Comparison of ENCODE assay signal across 27 cellular contexts in genomic region chr19:55689366-55690108, GRCh38. TPM values are rescaled to one million over a fixed set of nuclear protein-coding genes. Genes with fewer than 3 reads are reported as not detected.
DNase-seq lines count a peak whose midpoint lies in the region; ATAC-seq and TF ChIP-seq lines count a peak whose summit lies in the region.
"Had no signal": no experiment of that assay in that cellular context is flagged by ENCODE, and none has a peak within 500 bp of the region (broad histone marks: within the 10 kb centered on the region; RNA-seq: fewer than 3 reads in every experiment).

No MANE protein-coding gene starts in this region.

- no peak for TF ChIP-seq POLR2A in sigmoid colon (IDR thresholded peaks at IDR 0.05)

- H2AFZ ChIP-seq in hepatocyte: no peak overlapping the region
- H2AFZ ChIP-seq in mammary epithelial cell (ENCODE audit: low read depth, low read length): no peak overlapping the region
- H2AFZ ChIP-seq: GM23248 had no signal

- TF ChIP-seq CTCF in natural killer cell (IDR thresholded peaks at IDR 0.05) (no peak), hepatocyte (IDR thresholded peaks at IDR 0.05; ENCODE audit: poor library complexity) (no peak), sigmoid colon (IDR thresholded peaks at IDR 0.05) (no peak), mammary epithelial cell (conservative IDR thresholded peaks at IDR 0.05 in 1 of 2, IDR thresholded peaks at IDR 0.05 in 1 of 2; ENCODE audit: extremely low read depth in 1 of 2, insufficient read depth in 1 of 2, low read depth in 1 of 2, low read length in 2 of 2) (no peak), foreskin fibroblast (IDR thresholded peaks at IDR 0.05; ENCODE audit: low read depth, low read length) (no peak)

- peak overlapping the region; percentile 37 for H3K4me2 ChIP-seq in hepatocyte
- H3K4me2 ChIP-seq in mammary epithelial cell (ENCODE audit: insufficient read depth, low read depth, low read length): no peak overlapping the region
- H3K4me2 ChIP-seq: KMS-11 had no signal

- H3K79me2 ChIP-seq in hepatocyte: peaks cover 36% of the 10 kb centered on the region
- H3K79me2 ChIP-seq in mammary epithelial cell (ENCODE audit: insufficient read depth, low read length): peaks cover 41% of the 10 kb centered on the region

- H3K9me3 Mint-ChIP-seq in natural killer cell treated with Interleukin-12 subunit alpha and Interleukin-12 subunit beta and Interleukin-15 and Interleukin-18, amount 100 ng/mL, for 72 hours: no peaks in the 10 kb centered on the region
- no peaks in the 10 kb centered on the region for H3K9me3 Mint-ChIP-seq in natural killer cell
- H3K9me3 Mint-ChIP-seq: activated naive CD4-positive, alpha-beta T cell treated with anti-CD3 and anti-CD28 coated beads, Interleukin-2, amount 50 U/mL, for 72 hours; HFFc6; immature natural killer cell had no signal

- 98% methylated on average over 32 of the region's 35 CpGs for WGBS in hepatocyte (ENCODE audit: low lambda C conversion rate, missing lambda C conversion rate)
- WGBS in sigmoid colon, 2 donors: 75 to 92% methylated on average over 35 of the region's 35 CpGs
- 97% methylated on average over 12 of the region's 35 CpGs for WGBS in mammary epithelial cell (ENCODE audit: low coverage, missing lambda C conversion rate)

- dilution Hi-C loops in mammary epithelial cell (cut with HindIII; ENCODE audit: low sequenced_read_pairs): no loop called here

- no peaks in the 10 kb centered on the region for H3K9me3 ChIP-seq in hepatocyte (ENCODE audit: low read depth)
- H3K9me3 ChIP-seq in sigmoid colon: no peaks in the 10 kb centered on the region
- H3K9me3 ChIP-seq in mammary epithelial cell (replicated peaks; ENCODE audit: insufficient read depth, low read length): no peaks in the 10 kb centered on the region
- H3K9me3 ChIP-seq: esophagus squamous epithelium had no signal

- H3K27me3 Mint-ChIP-seq in natural killer cell treated with Interleukin-12 subunit alpha and Interleukin-12 subunit beta and Interleukin-15 and Interleukin-18, amount 100 ng/mL, for 72 hours: no peaks in the 10 kb centered on the region
- no peaks in the 10 kb centered on the region for H3K27me3 Mint-ChIP-seq in natural killer cell (ENCODE audit: low read depth in 2 of 2)

- no peaks in the 10 kb centered on the region for H3K27me3 ChIP-seq in hepatocyte
- no peaks in the 10 kb centered on the region for H3K27me3 ChIP-seq in sigmoid colon
- no peaks in the 10 kb centered on the region for H3K27me3 ChIP-seq in mammary epithelial cell (ENCODE audit: insufficient read depth, low read length)
- H3K27me3 ChIP-seq: esophagus squamous epithelium had no signal

- DNase-seq in natural killer cell treated with Interleukin-12 subunit alpha and Interleukin-12 subunit beta and Interleukin-15 and Interleukin-18, amount 100 ng/mL, for 72 hours (ENCODE audit: low spot score): peak; percentile 58
- no peak for DNase-seq in natural killer cell
- DNase-seq in hepatocyte (ENCODE audit: low spot score): no peak
- DNase-seq in sigmoid colon: peak; percentile 56
- no peak for DNase-seq in mammary epithelial cell
- no peak for DNase-seq in MV-4-11 (lab: John Stamatoyannopoulos, UW)
- no peak for DNase-seq in foreskin fibroblast
- DNase-seq: activated CD4-positive, alpha-beta T cell treated with anti-CD3 and anti-CD28 coated beads, Interleukin-2, amount 50 U/mL, for 4 hours; dermis blood vessel endothelial cell; esophagus squamous epithelium; GM23248; HFFc6; hippocampal formation; immature natural killer cell; NCI-H1436; NCI-H446; stimulated activated naive CD8-positive, alpha-beta T cell treated with anti-CD3 and anti-CD28 coated beads, Interleukin-15, Interleukin-2, amounts not matched to agents 100 U/mL and 50 U/mL, for 24 hours had no signal

- H3K27ac Mint-ChIP-seq in natural killer cell treated with Interleukin-12 subunit alpha and Interleukin-12 subunit beta and Interleukin-15 and Interleukin-18, amount 100 ng/mL, for 72 hours: no peak overlapping the region
- no peak overlapping the region for H3K27ac Mint-ChIP-seq in natural killer cell
- H3K27ac Mint-ChIP-seq: activated naive CD4-positive, alpha-beta T cell treated with anti-CD3 and anti-CD28 coated beads, Interleukin-2, amount 50 U/mL, for 72 hours; HFFc6 had no signal

- H3K9ac ChIP-seq in mammary epithelial cell (ENCODE audit: insufficient read depth, low read length): no peak overlapping the region
- H3K9ac ChIP-seq: GM23248, KMS-11 had no signal

- no peak for TF ChIP-seq EP300 in sigmoid colon (IDR thresholded peaks at IDR 0.05)

- ATAC-seq in natural killer cell treated with Interleukin-12 subunit alpha and Interleukin-12 subunit beta and Interleukin-15 and Interleukin-18, amount 100 ng/mL, for 72 hours: no peak
- no peak for ATAC-seq in natural killer cell
- ATAC-seq: activated naive CD4-positive, alpha-beta T cell treated with anti-CD3 and anti-CD28 coated beads, Interleukin-2, amount 50 U/mL, for 72 hours; left lobe of liver; stimulated activated naive CD8-positive, alpha-beta T cell treated with anti-CD3 and anti-CD28 coated beads, Interleukin-15, Interleukin-2, amounts not matched to agents 100 U/mL and 50 U/mL, for 24 hours had no signal

- H3K36me3 Mint-ChIP-seq in natural killer cell treated with Interleukin-12 subunit alpha and Interleukin-12 subunit beta and Interleukin-15 and Interleukin-18, amount 100 ng/mL, for 72 hours: no peaks in the 10 kb centered on the region
- H3K36me3 Mint-ChIP-seq in natural killer cell: no peaks in the 10 kb centered on the region
- H3K36me3 Mint-ChIP-seq: activated naive CD4-positive, alpha-beta T cell treated with anti-CD3 and anti-CD28 coated beads, Interleukin-2, amount 50 U/mL, for 72 hours had no signal

- H4K20me1 ChIP-seq in hepatocyte (ENCODE audit: insufficient read depth, poor library complexity, severe bottlenecking): peaks cover 13% of the 10 kb centered on the region
- no peaks in the 10 kb centered on the region for H4K20me1 ChIP-seq in mammary epithelial cell (ENCODE audit: insufficient read depth, low read length)

- no TSS peak for BruUV-seq in mammary epithelial cell (replicated peaks; lab: Mats Ljungman, UMichigan)

- H3K9me2 ChIP-seq in hepatocyte (replicated peaks; ENCODE audit: insufficient read depth): no peaks in the 10 kb centered on the region

- CTCF ChIA-PET in mammary epithelial cell (lab: Charles Lee; ENCODE audit: low non-redundant PET): no interaction called here

- H3K4me3 Mint-ChIP-seq in natural killer cell treated with Interleukin-12 subunit alpha and Interleukin-12 subunit beta and Interleukin-15 and Interleukin-18, amount 100 ng/mL, for 72 hours: no peak overlapping the region
- H3K4me3 Mint-ChIP-seq in natural killer cell: no peak overlapping the region
- H3K4me3 Mint-ChIP-seq: HFFc6, immature natural killer cell had no signal

- H3K27ac ChIP-seq in hepatocyte: peak overlapping the region; percentile 77
- no peak overlapping the region for H3K27ac ChIP-seq in sigmoid colon
- H3K27ac ChIP-seq in mammary epithelial cell (ENCODE audit: insufficient read depth, low read depth, low read length): no peak overlapping the region
- H3K27ac ChIP-seq: C4-2B, esophagus squamous epithelium, GM23248, KMS-11, SK-N-MC had no signal

- H3K4me3 ChIP-seq in hepatocyte (no peak overlapping the region), sigmoid colon (no peak overlapping the region), mammary epithelial cell (replicated peaks in 1 of 3; ENCODE audit: insufficient read depth in 1 of 3, low read depth in 2 of 3, low read length in 3 of 3) (no peak overlapping the region), foreskin fibroblast (ENCODE audit: low read depth in 1 of 2, low read length in 2 of 2) (no peak overlapping the region)
- H3K4me3 ChIP-seq: esophagus squamous epithelium, GM23248, SK-N-MC had no signal

- peaks cover 0 to 7% of the 10 kb centered on the region in 2 donors for H3K4me1 Mint-ChIP-seq in natural killer cell treated with Interleukin-12 subunit alpha and Interleukin-12 subunit beta and Interleukin-15 and Interleukin-18, amount 100 ng/mL, for 72 hours (ENCODE audit: low read depth in 2 of 2)
- peaks cover 0 to 17% of the 10 kb centered on the region in 2 donors for H3K4me1 Mint-ChIP-seq in natural killer cell

- no peaks in the 10 kb centered on the region for H3K36me3 ChIP-seq in hepatocyte (replicated peaks; ENCODE audit: insufficient read depth, low read depth)
- peaks cover 35 to 96% (median 63%) of the 10 kb centered on the region in 4 donors for H3K36me3 ChIP-seq in sigmoid colon
- peaks cover 10% of the 10 kb centered on the region for H3K36me3 ChIP-seq in mammary epithelial cell (ENCODE audit: insufficient read depth, low read length)

- in situ Hi-C loops in mammary epithelial cell (cut with MboI; ENCODE audit: low sequenced_read_pairs in 2 of 2): no loop called here

- H3K4me1 ChIP-seq in hepatocyte (ENCODE audit: insufficient read depth): peaks cover 12% of the 10 kb centered on the region
- peaks cover 0 to 7% (median 0%) of the 10 kb centered on the region in 4 donors for H3K4me1 ChIP-seq in sigmoid colon
- no peaks in the 10 kb centered on the region for H3K4me1 ChIP-seq in mammary epithelial cell (ENCODE audit: insufficient read depth, low read length)

- intact Hi-C loops in natural killer cell (cut with micrococcal nuclease) (no loop called here), sigmoid colon (cut with DNase I) (no loop called here), mammary epithelial cell (cut with micrococcal nuclease) (no loop called here)

RNA-seq across cellular contexts. Expression of gene EPN1, which starts 14.5 kb away (rescaled TPM):
- 10 to 100 TPM; 40.7 to 63.9 TPM for total RNA-seq in natural killer cell treated with Interleukin-12 subunit alpha and Interleukin-12 subunit beta and Interleukin-15 and Interleukin-18, amount 100 ng/mL, for 72 hours
- total RNA-seq in natural killer cell: 10 to 100 TPM; 47.6 to 56.4 (median 51.8) TPM
- 40.2 and 74.8 TPM in 2 replicates for total RNA-seq in hepatocyte
- 154 and 165 TPM in 2 replicates for polyA plus RNA-seq in hepatocyte
- 10 to 100 TPM; 22.8 to 54.3 (median 34.6) TPM for total RNA-seq in sigmoid colon
- polyA plus RNA-seq in sigmoid colon: 100 to 1,000 TPM; 137 to 162 (median 146) TPM
- total RNA-seq in mammary epithelial cell: 100 to 1,000 TPM in 1 of 2 donors, 10 to 100 TPM in 1; 47.0 to 135 TPM
- polyA plus RNA-seq in mammary epithelial cell: 83.2 TPM
- 19.4 TPM for polyA minus RNA-seq in mammary epithelial cell

RNA-seq across cellular contexts. Expression of gene U2AF2, which starts 34.7 kb away (rescaled TPM):
- 100 to 1,000 TPM; 266 to 434 TPM for total RNA-seq in natural killer cell treated with Interleukin-12 subunit alpha and Interleukin-12 subunit beta and Interleukin-15 and Interleukin-18, amount 100 ng/mL, for 72 hours
- total RNA-seq in natural killer cell (100 to 1,000 TPM; 304 to 322 (median 321) TPM), hepatocyte (94.6 and 99.6 TPM in 2 replicates), sigmoid colon (10 to 100 TPM; 52.1 to 79.7 (median 65.4) TPM), mammary epithelial cell (100 to 1,000 TPM in 1 of 2 donors, 10 to 100 TPM in 1; 71.3 to 219 TPM)
- polyA plus RNA-seq in hepatocyte (16.1 and 18.0 TPM in 2 replicates), sigmoid colon (100 to 1,000 TPM in 1 of 3 donors, 10 to 100 TPM in 2; 81.7 to 162 (median 86.9) TPM), mammary epithelial cell (92.2 TPM)
- 122 TPM for polyA minus RNA-seq in mammary epithelial cell

RNA-seq across cellular contexts. Expression of gene CCDC106, which starts 41.5 kb away (rescaled TPM):
- 1 to 10 TPM; 1.9 to 3.3 TPM for total RNA-seq in natural killer cell treated with Interleukin-12 subunit alpha and Interleukin-12 subunit beta and Interleukin-15 and Interleukin-18, amount 100 ng/mL, for 72 hours
- 1 to 10 TPM; 2.0 to 3.2 (median 3.2) TPM for total RNA-seq in natural killer cell
- 13.0 and 18.3 TPM in 2 replicates for total RNA-seq in hepatocyte
- 30.5 and 31.7 TPM in 2 replicates for polyA plus RNA-seq in hepatocyte
- total RNA-seq in sigmoid colon: 10 to 100 TPM; 16.6 to 22.9 (median 20.2) TPM
- 10 to 100 TPM in 2 of 3 donors, 1 to 10 TPM in 1; 5.5 to 10.8 (median 10.0) TPM for polyA plus RNA-seq in sigmoid colon
- 1 to 10 TPM; 5.5 to 7.0 TPM for total RNA-seq in mammary epithelial cell
- 2.0 TPM for polyA plus RNA-seq in mammary epithelial cell
- 0.31 TPM for polyA minus RNA-seq in mammary epithelial cell

RNA-seq across cellular contexts. Expression of gene ZNF581, which starts 46.1 kb away (rescaled TPM):
- 10 to 100 TPM; 15.1 to 27.6 TPM for total RNA-seq in natural killer cell treated with Interleukin-12 subunit alpha and Interleukin-12 subunit beta and Interleukin-15 and Interleukin-18, amount 100 ng/mL, for 72 hours
- total RNA-seq in natural killer cell (10 to 100 TPM; 15.4 to 21.9 (median 19.0) TPM), hepatocyte (12.2 and 17.3 TPM in 2 replicates), sigmoid colon (10 to 100 TPM; 18.2 to 43.2 (median 24.5) TPM), mammary epithelial cell (10 to 100 TPM; 19.8 to 30.4 TPM)
- polyA plus RNA-seq in hepatocyte (14.2 and 22.5 TPM in 2 replicates), sigmoid colon (10 to 100 TPM; 17.1 to 24.4 (median 23.4) TPM), mammary epithelial cell (18.4 TPM)
- polyA minus RNA-seq in mammary epithelial cell: 13.3 TPM

RNA-seq across cellular contexts. Expression of gene NLRP9, which starts 48.7 kb away (rescaled TPM):
- not detected for total RNA-seq in natural killer cell treated with Interleukin-12 subunit alpha and Interleukin-12 subunit beta and Interleukin-15 and Interleukin-18, amount 100 ng/mL, for 72 hours
- total RNA-seq in natural killer cell: not detected
- not detected in 2 replicates for total RNA-seq in hepatocyte
- polyA plus RNA-seq in hepatocyte: not detected in 2 replicates
- not detected for total RNA-seq in sigmoid colon
- polyA plus RNA-seq in sigmoid colon: not detected
- not detected for total RNA-seq in mammary epithelial cell
- not detected for polyA plus RNA-seq in mammary epithelial cell
- not detected for polyA minus RNA-seq in mammary epithelial cell
- total RNA-seq: astrocyte; dermis blood vessel endothelial cell; esophagus squamous epithelium; frontal cortex; GM23248; HFFc6; left lobe of liver; mononuclear cell; RPMI7951; T-helper 1 cell treated with Interleukin-12 subunit alpha and Interleukin-12 subunit beta and Interleukin-4 antibody, amounts not matched to agents 30 ng/mL and 1 ng/mL, for 36 hours had no signal
- polyA plus RNA-seq: GM23248, immature natural killer cell had no signal

Comparison
In these comparisons a context has a peak if more than half of its experiments do, and no peak if none do; other contexts are left out.
1. DNase-seq: peak in natural killer cell treated with Interleukin-12 subunit alpha and Interleukin-12 subunit beta and Interleukin-15 and Interleukin-18, amount 100 ng/mL, for 72 hours (single experiment) and sigmoid colon (single experiment); none in natural killer cell (single experiment), hepatocyte (single experiment), mammary epithelial cell (single experiment), MV-4-11 (single experiment) and foreskin fibroblast (0 of 2).